2 cellular contexts compared by ENCODE assay signal in the genomic region with DNA sequence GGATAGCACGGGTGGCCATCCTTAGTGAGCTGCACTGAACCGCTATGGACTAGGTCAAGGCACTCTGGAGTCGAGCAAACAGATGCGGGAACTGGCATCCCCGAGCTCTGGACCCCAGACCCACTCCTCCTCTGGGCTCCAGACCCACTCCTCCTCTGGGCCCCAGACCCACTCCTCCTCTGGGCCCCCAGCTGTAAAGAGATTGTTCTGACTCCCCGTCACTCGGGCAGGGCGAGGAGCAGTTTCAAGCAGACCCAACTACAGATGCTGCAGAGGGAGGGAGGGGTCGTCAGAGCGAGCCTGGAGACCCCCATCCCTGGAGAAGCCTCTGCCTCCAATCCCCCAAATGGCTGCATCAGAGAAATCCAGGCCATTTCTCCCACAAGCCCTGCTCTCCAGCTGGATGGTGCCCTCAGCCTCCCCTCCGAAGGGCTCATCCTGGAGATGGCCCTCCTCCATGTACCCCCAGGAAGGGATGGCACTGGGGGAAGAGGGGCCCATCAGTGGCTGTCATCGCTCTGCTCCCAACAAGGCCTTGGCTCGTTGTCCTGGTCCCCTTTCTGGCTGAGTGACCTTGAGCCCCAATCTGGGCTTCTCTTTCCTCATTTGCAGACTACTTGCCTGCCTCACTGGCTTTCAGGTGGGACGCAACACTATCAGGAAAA.
TF ChIP-seq lines count a peak whose summit lies in the region.

No MANE protein-coding gene starts in this region.

TF ChIP-seq in A549, 52 proteins besides CTCF, POLR2A, EP300 and RAD21 (continued from another document):
- TF ChIP-seq HDAC2 (IDR thresholded peaks at IDR 0.05), result no peak
- TF ChIP-seq SMC3 (IDR thresholded peaks at IDR 0.05), result no peak
- no peak for TF ChIP-seq FOXS1 (CRISPR knock-in tag; IDR thresholded peaks at IDR 0.05)
- no peak for TF ChIP-seq TP53 (CRISPR knock-in tag; IDR thresholded peaks at IDR 0.05)
- no peak for TF ChIP-seq NFE2L2 (conservative IDR thresholded peaks at IDR 0.05; ENCODE audit: low read length)
- TF ChIP-seq RFX5 (IDR thresholded peaks at IDR 0.05), result no peak
- TF ChIP-seq NPAS2 (CRISPR knock-in tag; IDR thresholded peaks at IDR 0.05; ENCODE audit: borderline replicate concordance), result no peak
- no peak for TF ChIP-seq ZFP36 (IDR thresholded peaks at IDR 0.05; ENCODE audit: borderline replicate concordance, partially characterized antibody)
- TF ChIP-seq FOSB (CRISPR knock-in tag; IDR thresholded peaks at IDR 0.05), result no peak
- TF ChIP-seq, protein P1, sequence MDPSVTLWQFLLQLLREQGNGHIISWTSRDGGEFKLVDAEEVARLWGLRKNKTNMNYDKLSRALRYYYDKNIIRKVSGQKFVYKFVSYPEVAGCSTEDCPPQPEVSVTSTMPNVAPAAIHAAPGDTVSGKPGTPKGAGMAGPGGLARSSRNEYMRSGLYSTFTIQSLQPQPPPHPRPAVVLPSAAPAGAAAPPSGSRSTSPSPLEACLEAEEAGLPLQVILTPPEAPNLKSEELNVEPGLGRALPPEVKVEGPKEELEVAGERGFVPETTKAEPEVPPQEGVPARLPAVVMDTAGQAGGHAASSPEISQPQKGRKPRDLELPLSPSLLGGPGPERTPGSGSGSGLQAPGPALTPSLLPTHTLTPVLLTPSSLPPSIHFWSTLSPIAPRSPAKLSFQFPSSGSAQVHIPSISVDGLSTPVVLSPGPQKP (IDR thresholded peaks at IDR 0.05; ENCODE audit: low read depth, low read length), result no peak
- TF ChIP-seq HOXB13 (CRISPR knock-in tag; IDR thresholded peaks at IDR 0.05; ENCODE audit: low read depth), result no peak

TF ChIP-seq in liver, 16 proteins besides CTCF, POLR2A, EP300 and RAD21 (continued from another document):
- TF ChIP-seq, protein P2, sequence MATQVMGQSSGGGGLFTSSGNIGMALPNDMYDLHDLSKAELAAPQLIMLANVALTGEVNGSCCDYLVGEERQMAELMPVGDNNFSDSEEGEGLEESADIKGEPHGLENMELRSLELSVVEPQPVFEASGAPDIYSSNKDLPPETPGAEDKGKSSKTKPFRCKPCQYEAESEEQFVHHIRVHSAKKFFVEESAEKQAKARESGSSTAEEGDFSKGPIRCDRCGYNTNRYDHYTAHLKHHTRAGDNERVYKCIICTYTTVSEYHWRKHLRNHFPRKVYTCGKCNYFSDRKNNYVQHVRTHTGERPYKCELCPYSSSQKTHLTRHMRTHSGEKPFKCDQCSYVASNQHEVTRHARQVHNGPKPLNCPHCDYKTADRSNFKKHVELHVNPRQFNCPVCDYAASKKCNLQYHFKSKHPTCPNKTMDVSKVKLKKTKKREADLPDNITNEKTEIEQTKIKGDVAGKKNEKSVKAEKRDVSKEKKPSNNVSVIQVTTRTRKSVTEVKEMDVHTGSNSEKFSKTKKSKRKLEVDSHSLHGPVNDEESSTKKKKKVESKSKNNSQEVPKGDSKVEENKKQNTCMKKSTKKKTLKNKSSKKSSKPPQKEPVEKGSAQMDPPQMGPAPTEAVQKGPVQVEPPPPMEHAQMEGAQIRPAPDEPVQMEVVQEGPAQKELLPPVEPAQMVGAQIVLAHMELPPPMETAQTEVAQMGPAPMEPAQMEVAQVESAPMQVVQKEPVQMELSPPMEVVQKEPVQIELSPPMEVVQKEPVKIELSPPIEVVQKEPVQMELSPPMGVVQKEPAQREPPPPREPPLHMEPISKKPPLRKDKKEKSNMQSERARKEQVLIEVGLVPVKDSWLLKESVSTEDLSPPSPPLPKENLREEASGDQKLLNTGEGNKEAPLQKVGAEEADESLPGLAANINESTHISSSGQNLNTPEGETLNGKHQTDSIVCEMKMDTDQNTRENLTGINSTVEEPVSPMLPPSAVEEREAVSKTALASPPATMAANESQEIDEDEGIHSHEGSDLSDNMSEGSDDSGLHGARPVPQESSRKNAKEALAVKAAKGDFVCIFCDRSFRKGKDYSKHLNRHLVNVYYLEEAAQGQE (IDR thresholded peaks at IDR 0.05), result no peak
- TF ChIP-seq YY1 (IDR thresholded peaks at IDR 0.05) (no peak), TAF1 (conservative IDR thresholded peaks at IDR 0.05) (no peak), JUND (IDR thresholded peaks at IDR 0.05) (no peak), NR2F2 (IDR thresholded peaks at IDR 0.05) (no peak), EGR1 (IDR thresholded peaks at IDR 0.05; ENCODE audit: low read depth in 2 of 2) (no peak), GABPA (IDR thresholded peaks at IDR 0.05 in 1 of 2, conservative IDR thresholded peaks at IDR 0.05 in 1 of 2) (no peak), SP1 (IDR thresholded peaks at IDR 0.05) (no peak), HNF4G (IDR thresholded peaks at IDR 0.05) (no peak)
- TF ChIP-seq, protein P3, sequence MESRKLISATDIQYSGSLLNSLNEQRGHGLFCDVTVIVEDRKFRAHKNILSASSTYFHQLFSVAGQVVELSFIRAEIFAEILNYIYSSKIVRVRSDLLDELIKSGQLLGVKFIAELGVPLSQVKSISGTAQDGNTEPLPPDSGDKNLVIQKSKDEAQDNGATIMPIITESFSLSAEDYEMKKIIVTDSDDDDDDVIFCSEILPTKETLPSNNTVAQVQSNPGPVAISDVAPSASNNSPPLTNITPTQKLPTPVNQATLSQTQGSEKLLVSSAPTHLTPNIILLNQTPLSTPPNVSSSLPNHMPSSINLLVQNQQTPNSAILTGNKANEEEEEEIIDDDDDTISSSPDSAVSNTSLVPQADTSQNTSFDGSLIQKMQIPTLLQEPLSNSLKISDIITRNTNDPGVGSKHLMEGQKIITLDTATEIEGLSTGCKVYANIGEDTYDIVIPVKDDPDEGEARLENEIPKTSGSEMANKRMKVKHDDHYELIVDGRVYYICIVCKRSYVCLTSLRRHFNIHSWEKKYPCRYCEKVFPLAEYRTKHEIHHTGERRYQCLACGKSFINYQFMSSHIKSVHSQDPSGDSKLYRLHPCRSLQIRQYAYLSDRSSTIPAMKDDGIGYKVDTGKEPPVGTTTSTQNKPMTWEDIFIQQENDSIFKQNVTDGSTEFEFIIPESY (IDR thresholded peaks at IDR 0.05), result no peak
TF ChIP-seq in liver: peak in this region for 0.
